ENCODE assay signal across 9 cellular contexts in the genomic region with DNA sequence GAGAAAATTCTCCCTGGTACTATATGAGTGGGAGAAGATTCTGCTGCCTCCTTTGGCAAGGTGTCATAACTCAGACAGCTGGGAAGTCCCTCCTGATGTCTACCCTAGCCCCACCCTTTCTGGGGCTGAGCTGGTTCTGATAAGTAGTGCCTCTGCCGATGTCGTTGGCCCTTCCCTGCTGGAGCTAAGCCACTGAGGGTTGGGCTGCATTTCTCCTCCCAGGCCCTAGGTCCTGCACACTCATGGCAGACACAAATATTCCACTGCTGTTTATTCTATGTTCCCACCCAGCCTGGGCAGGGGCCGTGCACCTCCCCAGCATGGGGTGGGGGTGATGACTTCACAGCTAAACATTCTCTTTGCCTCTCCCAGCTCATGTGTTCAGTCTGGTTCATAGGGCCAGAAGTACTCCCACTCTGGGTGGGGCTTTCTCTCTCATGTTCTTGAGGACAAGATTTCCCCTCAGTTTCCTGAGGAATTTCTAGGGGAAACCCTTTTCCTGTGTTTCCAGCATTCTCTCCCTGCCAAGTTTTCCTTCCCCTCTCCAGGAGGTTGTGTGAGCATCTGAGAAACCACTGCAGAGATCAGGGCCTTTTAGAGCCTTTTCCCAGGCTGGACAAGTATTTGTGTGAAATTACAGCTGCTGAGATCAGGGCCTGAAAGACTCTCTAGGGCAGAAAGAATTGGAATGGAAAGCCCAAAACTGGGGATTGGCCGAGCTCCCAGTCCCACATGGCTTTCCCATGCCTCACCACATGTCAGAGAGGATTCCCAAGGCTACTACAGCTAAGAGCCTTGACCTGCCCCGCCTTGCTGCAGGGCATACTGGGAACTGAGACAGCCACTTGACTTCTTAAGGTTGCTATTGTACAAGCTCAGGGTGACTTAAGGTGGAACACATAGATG.
DNase-seq lines count a peak whose midpoint lies in the region; TF ChIP-seq lines count a peak whose summit lies in the region.
"Had no signal": no experiment of that assay in that cellular context is flagged by ENCODE, and none has a peak within 500 bp of the region (broad histone marks: within the 10 kb centered on the region; RNA-seq: fewer than 3 reads in every experiment).

No MANE protein-coding gene starts in this region.

- DNase-seq in BJ (ENCODE audit: low read depth), result peak; percentile 97
- peak; percentile 5 for DNase-seq in MV-4-11 (lab: John Stamatoyannopoulos, UW)
- peak; percentile 95 to 97 for DNase-seq in cardiac fibroblast (ENCODE audit: low read depth in 2 of 2)
- DNase-seq in left kidney (ENCODE audit: low read depth, low spot score), result peak; percentile 60
- no peak for DNase-seq in Karpas-422
- DNase-seq in activated CD4-positive, alpha-beta T cell treated with anti-CD3 and anti-CD28 coated beads, Interleukin-2, amount 50 U/mL, for 1 hour, result no peak
- DNase-seq in mesenteric fat pad (ENCODE audit: low spot score), result no peak

- no peaks in the 10 kb centered on the region for H3K4me1 ChIP-seq in Karpas-422 (ENCODE audit: low read length)
- H3K4me1 ChIP-seq: HAP-1 had no signal

- TF ChIP-seq CTCF in BJ (IDR thresholded peaks at IDR 0.05; ENCODE audit: insufficient read depth, low read depth, low read length) (no peak), cardiac fibroblast (IDR thresholded peaks at IDR 0.05; ENCODE audit: low read depth, low read length) (peak; percentile 2)

- no peak overlapping the region for H3K4me2 ChIP-seq in Karpas-422 (ENCODE audit: low read depth, low read length, poor library complexity, severe bottlenecking)

- no peaks in the 10 kb centered on the region for H3K9me2 ChIP-seq in Karpas-422 (replicated peaks; ENCODE audit: insufficient read depth, low read length)

- no peaks in the 10 kb centered on the region for H3K79me2 ChIP-seq in Karpas-422 (ENCODE audit: low read length)

- peak overlapping the region; percentile 30 for H3K27ac ChIP-seq in temporal lobe (ENCODE audit: low read depth, low read length)
- H3K27ac ChIP-seq in Karpas-422 (ENCODE audit: low read length), result no peak overlapping the region

- no peak overlapping the region for H3K9ac ChIP-seq in Karpas-422 (ENCODE audit: low read length)

- H4K20me1 ChIP-seq in Karpas-422 (ENCODE audit: insufficient read depth, low read depth, low read length), result no peaks in the 10 kb centered on the region; the same call in 1 of the 2 replicates

- POLR2A ChIA-PET in BJ (lab: Charles Lee), result interaction anchor here (0.6 to 1.0 kb wide), 2 partner anchors 19 to 144 kb away, joined by 4 to 21 read pairs; no protein-coding TSS in a partner anchor

- H3K36me3 ChIP-seq in BJ (ENCODE audit: control insufficient read depth, insufficient read depth, low read length), result peaks cover 17% of the 10 kb centered on the region
- H3K36me3 ChIP-seq in Karpas-422 (ENCODE audit: insufficient read depth, low read length), result no peaks in the 10 kb centered on the region

- H3K9me3 ChIP-seq in Karpas-422 (ENCODE audit: low read length), result no peaks in the 10 kb centered on the region
- H3K9me3 ChIP-seq: HAP-1 had no signal

- H3K27me3 ChIP-seq in BJ (ENCODE audit: control insufficient read depth, insufficient read depth, low read length) (no peaks in the 10 kb centered on the region), Karpas-422 (ENCODE audit: low read length) (no peaks in the 10 kb centered on the region)

- H3K4me3 ChIP-seq in BJ (ENCODE audit: low read depth, low read length), result no peak overlapping the region
- no peak overlapping the region for H3K4me3 ChIP-seq in cardiac fibroblast (replicated peaks in 1 of 2; ENCODE audit: low read depth in 2 of 2, low read length in 2 of 2)
- no peak overlapping the region for H3K4me3 ChIP-seq in Karpas-422 (ENCODE audit: low read length)
- H3K4me3 ChIP-seq: HAP-1 had no signal

- CTCF ChIA-PET in BJ (lab: Yijun Ruan, JAX), result interaction anchor here (0.7 to 3.6 kb wide), 13 partner anchors 9 to 420 kb away, joined by 3 to 15 read pairs (median 4); a partner anchor contains a TSS

- no peak overlapping the region for H2AFZ ChIP-seq in Karpas-422 (ENCODE audit: low read length)

Comparison
In these comparisons a context has a peak if more than half of its experiments do, and no peak if none do; other contexts are left out.
1. DNase-seq: peak in BJ (single experiment), MV-4-11 (single experiment), cardiac fibroblast (2 of 2) and left kidney (single experiment); none in Karpas-422 (single experiment), activated CD4-positive, alpha-beta T cell treated with anti-CD3 and anti-CD28 coated beads, Interleukin-2, amount 50 U/mL, for 1 hour (single experiment) and mesenteric fat pad (single experiment).